Comparison of ENCODE assay signal across 8 cellular contexts in the genomic region with DNA sequence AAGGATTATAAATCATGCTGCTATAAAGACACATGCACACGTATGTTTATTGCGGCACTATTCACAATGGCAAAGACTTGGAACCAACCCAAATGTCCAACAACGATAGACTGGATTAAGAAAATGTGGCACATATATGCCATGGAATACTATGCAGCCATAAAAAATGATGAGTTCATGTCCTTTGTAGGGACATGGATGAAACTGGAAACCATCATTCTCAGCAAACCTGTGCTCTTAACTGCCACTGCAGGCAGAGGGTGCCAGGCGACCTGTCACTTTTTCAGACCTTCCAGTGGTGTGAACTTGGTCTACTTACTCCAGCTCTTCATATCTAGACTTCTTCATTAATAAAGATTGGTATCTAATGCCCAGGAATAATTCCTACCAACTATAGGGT. TPM values are rescaled to one million over a fixed set of nuclear protein-coding genes. Genes with fewer than 3 reads are reported as not detected.
DNase-seq lines count a peak whose midpoint lies in the region; ATAC-seq, FAIRE-seq and TF ChIP-seq lines count a peak whose summit lies in the region.
"Not testable (repeated sequence)": the region's sequence is repeated elsewhere in the genome, so short reads cannot be mapped to it uniquely, and the experiment has no call there.

No MANE protein-coding gene starts in this region.

- H3K27me3 ChIP-seq in ACC112 (ENCODE audit: insufficient read depth, low read length); RWPE2 (ENCODE audit: insufficient read depth, poor library complexity, severe bottlenecking); astrocyte (ENCODE audit: insufficient read depth, low read length); esophagus (ENCODE audit: control insufficient read depth in 1 of 2, insufficient read depth in 2 of 2, low read length in 2 of 2); left lung; parathyroid adenoma (ENCODE audit: control insufficient read depth, insufficient read depth, low read length); stomach smooth muscle (ENCODE audit: control insufficient read depth in 1 of 2, insufficient read depth in 2 of 2, low read length in 2 of 2); uterus: not testable (repeated sequence)

- TF ChIP-seq POLR2A in uterus (IDR thresholded peaks at IDR 0.05), result not testable (repeated sequence)

- not testable (repeated sequence) for ATAC-seq in RWPE2 (ENCODE audit: low read depth); left lung

- H3K4me2 ChIP-seq in astrocyte (ENCODE audit: low read length), result peak overlapping the region; percentile 78
- not testable (repeated sequence) for H3K4me2 ChIP-seq in parathyroid adenoma (ENCODE audit: low read length)

- peaks cover 21% of the 10 kb centered on the region for H3K36me3 Mint-ChIP-seq in astrocyte (ENCODE audit: low read depth, unreplicated experiment)

- 77 to 87% methylated on average over 2 to 3 of the region's 4 CpGs for WGBS in esophagus, 2 donors

- not testable (repeated sequence) for FAIRE-seq in astrocyte (lab: Jason Lieb, UNC)

- H3K79me2 ChIP-seq in ACC112 (ENCODE audit: control insufficient read depth, insufficient read depth, low read length, unreplicated experiment) (peaks cover 54% of the 10 kb centered on the region), astrocyte (ENCODE audit: insufficient read depth, low read length) (peaks cover 80% of the 10 kb centered on the region)
- not testable (repeated sequence) for H3K79me2 ChIP-seq in parathyroid adenoma

- H3K27ac Mint-ChIP-seq in astrocyte (ENCODE audit: unreplicated experiment), result peak overlapping the region; percentile 95

- peak overlapping the region; percentile 85 for H3K9ac ChIP-seq in astrocyte (ENCODE audit: low read length)
- H3K9ac ChIP-seq in parathyroid adenoma; stomach smooth muscle (ENCODE audit: low read length in 2 of 2): not testable (repeated sequence)

- H3K27ac ChIP-seq in ACC112 (ENCODE audit: low read depth, low read length), result peak overlapping the region; percentile 86
- peak overlapping the region; percentile 98 for H3K27ac ChIP-seq in RWPE2 (ENCODE audit: poor library complexity, severe bottlenecking)
- H3K27ac ChIP-seq in astrocyte (ENCODE audit: low read depth, low read length), result peak overlapping the region; percentile 99
- peak overlapping the region; percentile 83 to 91 for H3K27ac ChIP-seq in esophagus (ENCODE audit: low read depth in 2 of 2, low read length in 1 of 2)
- H3K27ac ChIP-seq in left lung, result peak overlapping the region; percentile 60 to 65
- peak overlapping the region; percentile 82 for H3K27ac ChIP-seq in parathyroid adenoma
- peak overlapping the region; percentile 75 for H3K27ac ChIP-seq in stomach smooth muscle (ENCODE audit: low read length)
- H3K27ac ChIP-seq in uterus, result peak overlapping the region; percentile 88 to 89

- not testable (repeated sequence) for H3K4me3 Mint-ChIP-seq in astrocyte (ENCODE audit: unreplicated experiment)

- not testable (repeated sequence) for TF ChIP-seq CTCF in RWPE2 (IDR thresholded peaks at IDR 0.05; ENCODE audit: poor library complexity, severe bottlenecking); astrocyte (IDR thresholded peaks at IDR 0.05; ENCODE audit: insufficient read depth, low read depth, low read length); left lung (IDR thresholded peaks at IDR 0.05); parathyroid adenoma (IDR thresholded peaks at IDR 0.05); uterus (IDR thresholded peaks at IDR 0.05)

- H3K9me3 ChIP-seq in RWPE2 (ENCODE audit: severe bottlenecking); astrocyte (ENCODE audit: insufficient read depth, low read depth, low read length); esophagus (ENCODE audit: control insufficient read depth in 2 of 2, insufficient read depth in 1 of 2, low read depth in 1 of 2, low read length in 1 of 2); left lung; parathyroid adenoma (ENCODE audit: control insufficient read depth, low read length); stomach smooth muscle (ENCODE audit: control insufficient read depth in 2 of 2, low read length in 2 of 2); uterus: not testable (repeated sequence)

- not testable (repeated sequence) for H4K20me1 ChIP-seq in astrocyte (ENCODE audit: insufficient read depth, low read length)

- not testable (repeated sequence) for H3K27me3 Mint-ChIP-seq in astrocyte (ENCODE audit: low read depth, unreplicated experiment)

- H3K4me1 Mint-ChIP-seq in astrocyte (ENCODE audit: low read depth, unreplicated experiment), result peaks cover 61% of the 10 kb centered on the region

- peaks cover 78% of the 10 kb centered on the region for H3K4me1 ChIP-seq in ACC112 (ENCODE audit: control insufficient read depth, insufficient read depth, low read length, unreplicated experiment)
- peaks cover 91% of the 10 kb centered on the region for H3K4me1 ChIP-seq in RWPE2 (ENCODE audit: insufficient read depth, poor library complexity, severe bottlenecking)
- peaks cover 86% of the 10 kb centered on the region for H3K4me1 ChIP-seq in astrocyte (ENCODE audit: insufficient read depth, low read length)
- peaks cover 0 to 18% of the 10 kb centered on the region in 2 donors for H3K4me1 ChIP-seq in esophagus (ENCODE audit: control insufficient read depth in 2 of 2, insufficient read depth in 2 of 2, low read length in 1 of 2)
- H3K4me1 ChIP-seq in left lung, result peaks cover 44 to 87% of the 10 kb centered on the region in 2 donors
- peaks cover 37% of the 10 kb centered on the region for H3K4me1 ChIP-seq in parathyroid adenoma
- H3K4me1 ChIP-seq in stomach smooth muscle (ENCODE audit: control insufficient read depth, insufficient read depth, low read length), result peaks cover 54% of the 10 kb centered on the region
- H3K4me1 ChIP-seq in uterus, result peaks cover 11 to 14% of the 10 kb centered on the region in 2 donors

- H3K36me3 ChIP-seq in ACC112 (ENCODE audit: insufficient read depth, low read length) (peaks cover 15% of the 10 kb centered on the region; the same call in 1 of the 2 replicates), RWPE2 (ENCODE audit: low read depth) (peaks cover 40% of the 10 kb centered on the region), astrocyte (ENCODE audit: insufficient read depth, low read length) (peaks cover 18% of the 10 kb centered on the region), left lung (peaks cover 0 to 12% of the 10 kb centered on the region in 2 donors), stomach smooth muscle (ENCODE audit: control insufficient read depth in 2 of 2, insufficient read depth in 2 of 2, low read length in 2 of 2) (peaks cover 0 to 10% of the 10 kb centered on the region in 2 donors)
- H3K36me3 ChIP-seq in esophagus (ENCODE audit: control insufficient read depth in 2 of 2, insufficient read depth in 2 of 2, low read length in 1 of 2); parathyroid adenoma (ENCODE audit: control insufficient read depth, insufficient read depth, low read length); uterus: not testable (repeated sequence)

- peak overlapping the region; percentile 3; the same call in 1 of the 2 replicates for H3K4me3 ChIP-seq in ACC112 (ENCODE audit: low read depth, low read length)
- not testable (repeated sequence) for H3K4me3 ChIP-seq in RWPE2 (ENCODE audit: severe bottlenecking); astrocyte (ENCODE audit: insufficient read depth, low read depth, low read length); esophagus (ENCODE audit: low read depth in 1 of 2, low read length in 2 of 2); left lung; parathyroid adenoma (ENCODE audit: low read depth, low read length); stomach smooth muscle (ENCODE audit: low read length in 2 of 2); uterus

- intact Hi-C loops in left lung (cut with DNase I); uterus (cut with DNase I; ENCODE audit: low total_unique reads): not testable (repeated sequence)

- not testable (repeated sequence) for H2AFZ ChIP-seq in ACC112 (ENCODE audit: low read length, unreplicated experiment); astrocyte (ENCODE audit: low read depth, low read length); parathyroid adenoma

- DNase-seq in RWPE2 (ENCODE audit: low spot score); astrocyte (ENCODE audit: low read depth); left lung; uterus: not testable (repeated sequence)

- H3K9me3 Mint-ChIP-seq in astrocyte (ENCODE audit: unreplicated experiment), result not testable (repeated sequence)

RNA-seq across cellular contexts. Expression of gene MYOF, which starts 14.5 kb away (rescaled TPM):
- total RNA-seq in astrocyte, result 299 and 306 TPM in 2 replicates
- polyA plus RNA-seq in esophagus, result 10 to 100 TPM; 30.2 to 32.1 TPM
- total RNA-seq in left lung, result 100 to 1,000 TPM; 241 to 295 TPM
- total RNA-seq in uterus, result 100 to 1,000 TPM in 2 of 4 donors, 10 to 100 TPM in 2; 41.2 to 114 (median 86.9) TPM

RNA-seq across cellular contexts. Expression of gene CEP55, which starts 28.8 kb away (rescaled TPM):
- 2.0 and 3.7 TPM in 2 replicates for total RNA-seq in astrocyte
- polyA plus RNA-seq in esophagus, result 10 to 100 TPM in 1 of 2 donors, 1 to 10 TPM in 1; 8.3 to 11.5 TPM
- 1 to 10 TPM; 3.4 to 9.5 TPM for total RNA-seq in left lung
- total RNA-seq in uterus, result 10 to 100 TPM in 1 of 4 donors, under 1 TPM in 1, not detected in 2; under 0.01 to 13.8 TPM
